In genomic region chr4:7234355-7235029, GRCh38 we compare ENCODE assay signal across 26 cellular contexts. TPM values are rescaled to one million over a fixed set of nuclear protein-coding genes. Genes with fewer than 3 reads are reported as not detected.
"Had no signal": no experiment of that assay in that cellular context is flagged by ENCODE, and none has a peak within 500 bp of the region (broad histone marks: within the 10 kb centered on the region; RNA-seq: fewer than 3 reads in every experiment).

No MANE protein-coding gene starts in this region.

- H3K36me3 ChIP-seq: SJSA1 had no signal

- H3K4me1 ChIP-seq: SJSA1 had no signal

- H3K27me3 ChIP-seq: SJSA1 had no signal

- H3K4me3 ChIP-seq: K562, SJSA1, SK-N-MC had no signal

- FAIRE-seq: HTR-8/SVneo, K562, RCC 7860 had no signal

- H3K27ac ChIP-seq: HL-60, KMS-11, SJSA1, SK-N-MC had no signal

- H3K9ac ChIP-seq: KMS-11 had no signal

- H3K9me3 ChIP-seq: SJSA1 had no signal

- DNase-seq: Kasumi-1, MM.1S, NCI-H1105, NCI-H1417 treated with DMSO at 0.1 percent for 48 hours, NCI-H146, NCI-H1694 treated with DMSO at 0.1 percent for 48 hours, NCI-H1930, NCI-H2081, NCI-H2107, NCI-H226, NCI-H446, NCI-H510A, NCI-H524 treated with DMSO at 0.1 percent for 48 hours, NCI-H69, NCI-H774, Right ventricle myocardium superior, RPMI8226, SIG-M5 had no signal

RNA-seq across cellular contexts. Expression of gene SORCS2, which starts 42.2 kb away (rescaled TPM):
- total RNA-seq: K562 had no signal
- polyA plus RNA-seq: IgD-negative memory B cell, K562 had no signal
